17 cellular contexts compared by ENCODE assay signal in genomic region chr12:117043598-117043901, GRCh38. TPM values are rescaled to one million over a fixed set of nuclear protein-coding genes. Genes with fewer than 3 reads are reported as not detected.
DNase-seq lines count a peak whose midpoint lies in the region; ATAC-seq, FAIRE-seq and TF ChIP-seq lines count a peak whose summit lies in the region.
"Had no signal": no experiment of that assay in that cellular context is flagged by ENCODE, and none has a peak within 500 bp of the region (broad histone marks: within the 10 kb centered on the region; RNA-seq: fewer than 3 reads in every experiment).

No MANE protein-coding gene starts in this region.

- FAIRE-seq in K562 (lab: Jason Lieb, UNC) (no peak), GM19239 (lab: Jason Lieb, UNC) (no peak)
- FAIRE-seq: A204.1, D721Med, G401.6, GM12891, HepG2 had no signal

- H3K9me3 ChIP-seq in BLaER1 treated with 17β-estradiol and CSF1 and Interleukin-3, amounts not matched to agents 10 nM and 100 nM (replicated peaks in 1 of 11) = no peaks in the 10 kb centered on the region
- no peaks in the 10 kb centered on the region for H3K9me3 ChIP-seq in K562 (replicated peaks; ENCODE audit: control insufficient read depth, insufficient read depth, low read depth, low read length)
- H3K9me3 ChIP-seq: HAP-1 had no signal

- no peaks in the 10 kb centered on the region for H4K20me1 ChIP-seq in BLaER1 treated with 17β-estradiol and CSF1 and Interleukin-3, amounts not matched to agents 10 nM and 100 nM
- H4K20me1 ChIP-seq in K562 (replicated peaks; ENCODE audit: control insufficient read depth, insufficient read depth, low read length) = no peaks in the 10 kb centered on the region

- H3K36me3 ChIP-seq in BLaER1 treated with 17β-estradiol and CSF1 and Interleukin-3, amounts not matched to agents 10 nM and 100 nM = peaks cover 0 to 11% (median 2%) of the 10 kb centered on the region in 11 experiments; a peak in 6 of 22 replicates
- peaks cover 10% of the 10 kb centered on the region; the same call in 2 of the 3 replicates for H3K36me3 ChIP-seq in K562 (ENCODE audit: control insufficient read depth, insufficient read depth, low read length)
- H3K36me3 ChIP-seq: HAP-1 had no signal

- no peak for TF ChIP-seq RAD21 in K562 (CRISPR knock-in tag; conservative IDR thresholded peaks at IDR 0.05 in 1 of 2, IDR thresholded peaks at IDR 0.05 in 1 of 2)

- H3K4me3 Mint-ChIP-seq in Calu3 (ENCODE audit: low read depth, unreplicated experiment) = peak overlapping the region; percentile 39
- H3K4me3 Mint-ChIP-seq: CD8-positive, alpha-beta T cell had no signal

- no TSS peak for BruUV-seq in Calu3 (replicated peaks; lab: Mats Ljungman, UMichigan)
- BruUV-seq in K562 (replicated peaks; lab: Mats Ljungman, UMichigan) = no TSS peak

- TF ChIP-seq CTCF in Calu3 (IDR thresholded peaks at IDR 0.05; ENCODE audit: unreplicated experiment) (no peak), K562 (IDR thresholded peaks at IDR 0.05 in 2 of 3, conservative IDR thresholded peaks at IDR 0.05 in 1 of 3; ENCODE audit: insufficient read depth in 2 of 3, low read depth in 1 of 3, low read length in 3 of 3) (no peak)

- no peaks in the 10 kb centered on the region for H3K79me2 ChIP-seq in K562 (ENCODE audit: control insufficient read depth, insufficient read depth, low read length)

- H3K9ac ChIP-seq in BLaER1 treated with 17β-estradiol and CSF1 and Interleukin-3, amounts not matched to agents 10 nM and 100 nM = peak overlapping the region in 1 of 11 experiments; percentile 15; a peak in 1 of 22 replicates
- no peak overlapping the region for H3K9ac ChIP-seq in K562 (ENCODE audit: insufficient read depth in 1 of 2, low read depth in 2 of 2, low read length in 2 of 2)
- H3K9ac ChIP-seq: GM23248 had no signal

- H3K27ac Mint-ChIP-seq in Calu3 (ENCODE audit: unreplicated experiment) = no peak overlapping the region
- H3K27ac Mint-ChIP-seq: CD8-positive, alpha-beta T cell; IgD-negative memory B cell had no signal

- no peaks in the 10 kb centered on the region for H3K9me1 ChIP-seq in K562 (ENCODE audit: control insufficient read depth, insufficient read depth, low read length)

- no peak overlapping the region for H3K4me3 ChIP-seq in BLaER1 treated with 17β-estradiol and CSF1 and Interleukin-3, amounts not matched to agents 10 nM and 100 nM
- H3K4me3 ChIP-seq in K562 = no peak overlapping the region
- H3K4me3 ChIP-seq: GM23248, HAP-1 had no signal

- peaks cover 95 to 100% (median 100%) of the 10 kb centered on the region in 10 experiments for H3K4me1 ChIP-seq in BLaER1 treated with 17β-estradiol and CSF1 and Interleukin-3, amounts not matched to agents 10 nM and 100 nM
- peaks cover 49 to 81% of the 10 kb centered on the region in 2 experiments for H3K4me1 ChIP-seq in K562 (replicated peaks in 1 of 2; ENCODE audit: control insufficient read depth in 2 of 2, insufficient read depth in 2 of 2, low read length in 2 of 2)
- H3K4me1 ChIP-seq: HAP-1 had no signal

- no peak for DNase-seq in Calu3
- no peak for DNase-seq in K562 (ENCODE audit: extremely low read depth in 1 of 4, low spot score in 3 of 4)
- DNase-seq in NOMO-1 treated with dmso at 0.1 percent for 144 hours (lab: John Stamatoyannopoulos, UW; ENCODE audit: unreplicated experiment) = no peak
- DNase-seq in GM19239 (ENCODE audit: insufficient read length, low spot score) = no peak
- DNase-seq in stimulated activated CD4-positive, alpha-beta T cell treated with anti-CD3 and anti-CD28 coated beads, Interleukin-2, amount 100 ng/mL, for 24 hours = no peak
- DNase-seq: AML-193; CD8-positive, alpha-beta T cell; COR-L47; GM23248 had no signal

- no peaks in the 10 kb centered on the region for H3K27me3 ChIP-seq in BLaER1 treated with 17β-estradiol and CSF1 and Interleukin-3, amounts not matched to agents 10 nM and 100 nM
- H3K27me3 ChIP-seq in K562 (ENCODE audit: control insufficient read depth in 2 of 2, insufficient read depth in 2 of 2, low read length in 2 of 2) = no peaks in the 10 kb centered on the region

- H3K36me3 Mint-ChIP-seq in Calu3 (ENCODE audit: insufficient read depth, unreplicated experiment) = peaks cover 99% of the 10 kb centered on the region
- H3K36me3 Mint-ChIP-seq: CD8-positive, alpha-beta T cell; IgD-negative memory B cell had no signal

- no peaks in the 10 kb centered on the region for H3K27me3 Mint-ChIP-seq in Calu3 (ENCODE audit: unreplicated experiment)
- H3K27me3 Mint-ChIP-seq: IgD-negative memory B cell had no signal

- WGBS in K562 (ENCODE audit: insufficient coverage, low coverage, missing lambda C conversion rate) = 56% methylated on average over 4 of the region's 4 CpGs

- peaks cover 41% of the 10 kb centered on the region for H3K4me1 Mint-ChIP-seq in Calu3 (ENCODE audit: low read depth, unreplicated experiment)

- H3K9me3 Mint-ChIP-seq in Calu3 (ENCODE audit: low read depth, unreplicated experiment) = no peaks in the 10 kb centered on the region
- H3K9me3 Mint-ChIP-seq: CD8-positive, alpha-beta T cell; IgD-negative memory B cell had no signal

- ATAC-seq in K562 = no peak
- ATAC-seq: CD8-positive, alpha-beta T cell; HepG2 had no signal

- intact Hi-C loops in Calu3 (cut with micrococcal nuclease; ENCODE audit: unreplicated experiment) (loop anchor here (5.0 kb wide), 1 partner anchor 49 kb away; no protein-coding TSS in a partner anchor), K562 (cut with micrococcal nuclease) (no loop called here)

- H3K27ac ChIP-seq in BLaER1 treated with 17β-estradiol and CSF1 and Interleukin-3, amounts not matched to agents 10 nM and 100 nM = peak overlapping the region in 7 of 11 experiments; percentile 7 to 79 (median 33); a peak in 5 of 22 replicates
- peak overlapping the region; percentile 74; the same call in 1 of the 3 replicates for H3K27ac ChIP-seq in K562 (ENCODE audit: extremely low read depth, low read depth, low read length)
- H3K27ac ChIP-seq: GM23248 had no signal

- CTCF ChIA-PET in Calu3 (lab: Charles Lee) (interaction anchor here (0.8 kb wide), 1 partner anchor 86 kb away, joined by 3 read pairs; no protein-coding TSS in a partner anchor), K562 (lab: Yijun Ruan, JAX; ENCODE audit: low intra/inter-chr PET ratio) (no interaction called here)

- peak overlapping the region; percentile 86 to 97 (median 91); a peak in 21 of 22 replicates for H3K4me2 ChIP-seq in BLaER1 treated with 17β-estradiol and CSF1 and Interleukin-3, amounts not matched to agents 10 nM and 100 nM
- H3K4me2 ChIP-seq in K562 (ENCODE audit: insufficient read depth, low read length) = no peak overlapping the region

- POLR2A ChIA-PET in K562 (lab: Yijun Ruan, JAX) = interaction anchor here (0.7 to 2.9 kb wide), 4 partner anchors 9 to 19 kb away, joined by 4 to 14 read pairs (median 4); no protein-coding TSS in a partner anchor

- in situ Hi-C loops in K562 (cut with MboI) = no loop called here

- no peak for TF ChIP-seq POLR2A in K562 (conservative IDR thresholded peaks at IDR 0.05)

- no peak overlapping the region for H2AFZ ChIP-seq in K562 (ENCODE audit: low read depth, low read length)
- H2AFZ ChIP-seq: GM23248 had no signal

- no peak for TF ChIP-seq EP300 in K562 (IDR thresholded peaks at IDR 0.05; ENCODE audit: low read length)

TF ChIP-seq in K562, 482 proteins besides CTCF, POLR2A, EP300 and RAD21 (continues in another document):
- no peak for TF ChIP-seq ZBTB12 (CRISPR knock-in tag; IDR thresholded peaks at IDR 0.05)
- no peak for TF ChIP-seq SMAD3 (CRISPR knock-in tag; conservative IDR thresholded peaks at IDR 0.05)

RNA-seq across cellular contexts. Expression of gene TESC, which starts 55.7 kb away (rescaled TPM):
- 647 and 669 TPM in 2 replicates for total RNA-seq in Calu3 (2022)
- total RNA-seq in K562 (2011; cell fraction: chromatin; rRNA removed; ENCODE audit: low replicate concordance) = 16.2 and 42.2 TPM in 2 replicates
- total RNA-seq in K562 (2011; cell fraction: nucleolus; rRNA removed) = 30.9 and 35.9 TPM in 2 replicates
- total RNA-seq in K562 (2011; cell fraction: nucleoplasm; rRNA removed) = 12.6 and 19.2 TPM in 2 replicates
- total RNA-seq in K562 (2014; rRNA removed) = 25.2 and 30.4 TPM in 2 replicates
- total RNA-seq in K562 (2014; rRNA removed; fragmentation: Illumina TruSeq; extraction: Trizol) = 11.5 and 13.4 TPM in 2 replicates
- total RNA-seq in K562 (2015; rRNA removed; fragmentation: Illumina TruSeq; extraction: Trizol) = 11.6 and 12.6 TPM in 2 replicates
- 28.9 and 31.6 TPM in 2 replicates for total RNA-seq in K562 (2021)
- 21.7 and 25.3 TPM in 2 replicates for polyA plus RNA-seq in K562 (2011; rRNA removed)
- 27.4 and 44.2 TPM in 2 replicates for polyA plus RNA-seq in K562 (2011; cell fraction: cytosol; rRNA removed)
- polyA plus RNA-seq in K562 (2011; cell fraction: nucleus; rRNA removed) = 24.7 and 34.1 TPM in 2 replicates
- 14.6 and 21.7 TPM in 2 replicates for polyA plus RNA-seq in K562 (2012)
- polyA plus RNA-seq in K562 (2014; fragmentation: Illumina TruSeq; extraction: Trizol) = 17.8 and 20.7 TPM in 2 replicates
- polyA plus RNA-seq in K562 (2014; fragmentation: Nextera tagmentation; extraction: Ambion mirVana) = 1 to 10 TPM in 1 of 2 experiments, under 1 TPM in 1; 0.96 to 2.0 TPM
- 31.8 and 32.9 TPM in 2 replicates for polyA plus RNA-seq in K562 (2014; rRNA removed)
- polyA minus RNA-seq in K562 (2011; rRNA and poly(A)+ RNA removed) = 9.3 and 10.6 TPM in 2 replicates
- 7.7 and 8.3 TPM in 2 replicates for polyA minus RNA-seq in K562 (2011; cell fraction: cytosol; rRNA and poly(A)+ RNA removed)
- 18.8 and 20.2 TPM in 2 replicates for polyA minus RNA-seq in K562 (2011; cell fraction: nucleus; rRNA and poly(A)+ RNA removed)
- total RNA-seq: GM23248 had no signal

Comparison
In these comparisons a context has a peak if more than half of its experiments do, and no peak if none do; other contexts are left out.
1. RNA of gene TESC, which starts 55.7 kb away (total RNA-seq): 647 to 669 TPM in Calu3; 11.5 to 42.2 TPM in K562; every median in the first group is over 10 times any median in the second.